In genomic region chr6:132734694-132735236, GRCh38 we compare ENCODE assay signal across 12 cellular contexts. TPM values are rescaled to one million over a fixed set of nuclear protein-coding genes. Genes with fewer than 3 reads are reported as not detected.
DNase-seq lines count a peak whose midpoint lies in the region; ATAC-seq and TF ChIP-seq lines count a peak whose summit lies in the region.
"Had no signal": no experiment of that assay in that cellular context is flagged by ENCODE, and none has a peak within 500 bp of the region (broad histone marks: within the 10 kb centered on the region; RNA-seq: fewer than 3 reads in every experiment).

No MANE protein-coding gene starts in this region.

- peak; percentile 46 for TF ChIP-seq CTCF in cardiac muscle cell (IDR thresholded peaks at IDR 0.05; ENCODE audit: low read depth, low read length)

- H3K9me3 ChIP-seq in cardiac muscle cell (ENCODE audit: low read depth) (no peaks in the 10 kb centered on the region), aorta (ENCODE audit: control insufficient read depth, low read length) (no peaks in the 10 kb centered on the region)
- H3K9me3 ChIP-seq: esophagus muscularis mucosa had no signal

- H3K4me1 ChIP-seq in cardiac muscle cell (ENCODE audit: low read depth), result no peaks in the 10 kb centered on the region
- no peaks in the 10 kb centered on the region for H3K4me1 ChIP-seq in aorta (ENCODE audit: control insufficient read depth in 1 of 2, insufficient read depth in 2 of 2, low read length in 2 of 2)

- 2% methylated on average over 3 of the region's 3 CpGs for WGBS in aorta, 2 donors

- no peaks in the 10 kb centered on the region for H3K36me3 ChIP-seq in cardiac muscle cell
- no peaks in the 10 kb centered on the region for H3K36me3 ChIP-seq in aorta (ENCODE audit: control insufficient read depth in 1 of 2, insufficient read depth in 2 of 2, low read length in 1 of 2)
- H3K36me3 ChIP-seq: esophagus muscularis mucosa had no signal

- no peak overlapping the region for H3K27ac ChIP-seq in cardiac muscle cell
- H3K27ac ChIP-seq in aorta (ENCODE audit: low read depth in 1 of 2, low read length in 2 of 2), result no peak overlapping the region
- H3K27ac ChIP-seq: esophagus muscularis mucosa had no signal

- no peak for ATAC-seq in Right ventricle myocardium superior (ENCODE audit: poor library complexity)
- ATAC-seq in aorta (ENCODE audit: low FRiP score), result peak; percentile 41

- no peak overlapping the region for H3K4me3 ChIP-seq in cardiac muscle cell
- no peak overlapping the region for H3K4me3 ChIP-seq in aorta (ENCODE audit: low read length in 2 of 2)
- H3K4me3 ChIP-seq: esophagus muscularis mucosa had no signal

- no peaks in the 10 kb centered on the region for H3K27me3 ChIP-seq in cardiac muscle cell
- no peaks in the 10 kb centered on the region for H3K27me3 ChIP-seq in aorta (ENCODE audit: control insufficient read depth in 1 of 2, insufficient read depth in 2 of 2, low read length in 1 of 2)
- H3K27me3 ChIP-seq: esophagus muscularis mucosa had no signal

- DNase-seq in cardiac muscle cell (ENCODE audit: low read depth in 1 of 2, low spot score in 1 of 2) (peak; percentile 9 to 78), Right ventricle myocardium superior (no peak), RPMI7951 (ENCODE audit: low read depth) (peak; percentile 24), foreskin melanocyte (peak; percentile 25), aorta (no peak), anterior cingulate cortex (lab: John Stamatoyannopoulos, UW) (no peak), HuH-7.5 (ENCODE audit: low spot score) (no peak), NCI-H510A (lab: John Stamatoyannopoulos, UW) (no peak)
- DNase-seq: activated T-cell treated with anti-CD3 and anti-CD28 coated beads for 4 hours, COR-L47, NCI-H2107 had no signal

- intact Hi-C loops in Right ventricle myocardium superior (cut with DNase I) (no loop called here), aorta (cut with DNase I) (no loop called here)

RNA-seq across cellular contexts. Expression of gene VNN1, which starts 20.9 kb away (rescaled TPM):
- total RNA-seq in cardiac muscle cell, result not detected in 2 replicates
- not detected in 2 replicates for polyA plus RNA-seq in cardiac muscle cell
- total RNA-seq in Right ventricle myocardium superior, result 1.7 TPM
- total RNA-seq in RPMI7951 (2014; rRNA removed; shearing (Covaris generic)), result 0.24 and 0.29 TPM in 2 replicates
- 1 to 10 TPM; 1.8 to 4.5 TPM for total RNA-seq in aorta
- polyA plus RNA-seq in aorta, result 10 to 100 TPM in 1 of 2 donors, under 1 TPM in 1; 0.69 to 21.8 TPM

RNA-seq across cellular contexts. Expression of gene VNN2, which starts 22.9 kb away (rescaled TPM):
- total RNA-seq in cardiac muscle cell (not detected in 2 replicates), Right ventricle myocardium superior (1.9 TPM), aorta (10 to 100 TPM in 1 of 2 donors, 1 to 10 TPM in 1; 4.7 to 15.6 TPM)
- polyA plus RNA-seq in cardiac muscle cell (not detected in 2 replicates), aorta (1 to 10 TPM in 1 of 2 donors, under 1 TPM in 1; 0.43 to 8.0 TPM)
- 0.12 and 0.29 TPM in 2 replicates for total RNA-seq in RPMI7951 (2014; rRNA removed; shearing (Covaris generic))

Comparison
In these comparisons a context has a peak if more than half of its experiments do, and no peak if none do; other contexts are left out.
1. DNase-seq: peak in cardiac muscle cell (2 of 2), RPMI7951 (single experiment) and foreskin melanocyte (single experiment); none in Right ventricle myocardium superior (single experiment), aorta (0 of 2), anterior cingulate cortex (0 of 58), HuH-7.5 (single experiment) and NCI-H510A (single experiment).